ENCODE assay signal across 14 cellular contexts in genomic region chr1:3687509-3687908, GRCh38.
"Had no signal": no experiment of that assay in that cellular context is flagged by ENCODE, and none has a peak within 500 bp of the region (broad histone marks: within the 10 kb centered on the region; RNA-seq: fewer than 3 reads in every experiment).

No MANE protein-coding gene starts in this region.

- DNase-seq: activated B cell treated with CpG ODN at 0.5 μM for 24 hours; activated CD4-positive, alpha-beta T cell treated with anti-CD3 and anti-CD28 coated beads for 48 hours; activated CD8-positive, alpha-beta T cell treated with anti-CD3 and anti-CD28 coated beads for 36 hours; activated effector memory CD4-positive, alpha-beta T cell treated with Interleukin-2 at 50 U/mL for 16 hours; activated T-cell treated with anti-CD3 and anti-CD28 coated beads, Interleukin-2, amount 50 U/mL, for 4 hours; adrenal gland; left colon; lower lobe of right lung; pancreas; sigmoid colon; spleen had no signal

- H3K27ac ChIP-seq: adrenal gland, cardiac muscle cell, lower lobe of right lung, pancreas, sigmoid colon, spleen, suprapubic skin had no signal

- ATAC-seq: activated CD8-positive, alpha-beta T cell treated with anti-CD3 and anti-CD28 coated beads for 36 hours; activated T-cell treated with anti-CD3 and anti-CD28 coated beads, Interleukin-2, amount 50 U/mL, for 4 hours; esophagus mucosa; left colon; lower lobe of right lung; pancreas had no signal
